Comparison of ENCODE assay signal across 10 cellular contexts in genomic region chr17:10172241-10172741, GRCh38. TPM values are rescaled to one million over a fixed set of nuclear protein-coding genes. Genes with fewer than 3 reads are reported as not detected.
DNase-seq lines count a peak whose midpoint lies in the region; ATAC-seq and TF ChIP-seq lines count a peak whose summit lies in the region.
"Had no signal": no experiment of that assay in that cellular context is flagged by ENCODE, and none has a peak within 500 bp of the region (broad histone marks: within the 10 kb centered on the region; RNA-seq: fewer than 3 reads in every experiment).

No MANE protein-coding gene starts in this region.

- peaks cover 16% of the 10 kb centered on the region for H3K4me1 Mint-ChIP-seq in activated CD8-positive, alpha-beta T cell treated with anti-CD3 and anti-CD28 coated beads, Interleukin-2, amount 10 ng/mL, durations not matched to agents 7 days and 5 days (ENCODE audit: low read depth)
- H3K4me1 Mint-ChIP-seq in endodermal cell: peaks cover 38% of the 10 kb centered on the region

- no peak for TF ChIP-seq CTCF in neutrophil (IDR thresholded peaks at IDR 0.05)
- TF ChIP-seq CTCF in tibial nerve (IDR thresholded peaks at IDR 0.05): no peak
- no peak for TF ChIP-seq CTCF in endodermal cell (conservative IDR thresholded peaks at IDR 0.05)
- no peak for TF ChIP-seq CTCF in prostate gland (IDR thresholded peaks at IDR 0.05)

- peak overlapping the region; percentile 32 for H3K27ac Mint-ChIP-seq in activated CD8-positive, alpha-beta T cell treated with anti-CD3 and anti-CD28 coated beads, Interleukin-2, amount 10 ng/mL, durations not matched to agents 7 days and 5 days
- H3K27ac Mint-ChIP-seq in endodermal cell: no peak overlapping the region

- H3K4me1 ChIP-seq in neutrophil (ENCODE audit: control insufficient read depth in 1 of 2, insufficient read depth in 1 of 2, low read depth in 1 of 2, low read length in 1 of 2): peaks cover 20 to 21% of the 10 kb centered on the region in 2 experiments
- H3K4me1 ChIP-seq in tibial nerve: peaks cover 0 to 30% (median 6%) of the 10 kb centered on the region in 4 donors
- peaks cover 10% of the 10 kb centered on the region for H3K4me1 ChIP-seq in endodermal cell (ENCODE audit: control insufficient read depth, insufficient read depth, low read length)
- H3K4me1 ChIP-seq in prostate gland (replicated peaks): no peaks in the 10 kb centered on the region

- TF ChIP-seq POLR2A in tibial nerve (IDR thresholded peaks at IDR 0.05) (no peak), prostate gland (IDR thresholded peaks at IDR 0.05) (no peak)

- H3K27ac ChIP-seq in neutrophil (peak overlapping the region; percentile 89), tibial nerve (peak overlapping the region in 2 of 4 donors; percentile 0 to 39), endodermal cell (ENCODE audit: low read depth, low read length) (no peak overlapping the region), prostate gland (no peak overlapping the region)

- CTCF ChIA-PET in activated CD8-positive, alpha-beta T cell treated with anti-CD3 and anti-CD28 coated beads, Interleukin-2, amount 10 ng/mL, durations not matched to agents 7 days and 5 days (lab: Charles Lee): interaction anchor here (1.4 kb wide), 1 partner anchor 445 kb away, joined by 4 read pairs; no protein-coding TSS in a partner anchor

- H3K36me3 ChIP-seq in neutrophil (no peaks in the 10 kb centered on the region), tibial nerve (no peaks in the 10 kb centered on the region), endodermal cell (ENCODE audit: control insufficient read depth, insufficient read depth, low read length) (no peaks in the 10 kb centered on the region), prostate gland (no peaks in the 10 kb centered on the region)

- no peak overlapping the region for H3K9ac ChIP-seq in endodermal cell (ENCODE audit: extremely low read depth, low read length, poor library complexity, severe bottlenecking)

- POLR2A ChIA-PET in activated CD8-positive, alpha-beta T cell treated with anti-CD3 and anti-CD28 coated beads, Interleukin-2, amount 10 ng/mL, durations not matched to agents 7 days and 5 days (lab: Charles Lee): no interaction called here

- peaks cover 19% of the 10 kb centered on the region for H3K27me3 Mint-ChIP-seq in activated CD8-positive, alpha-beta T cell treated with anti-CD3 and anti-CD28 coated beads, Interleukin-2, amount 10 ng/mL, durations not matched to agents 7 days and 5 days (ENCODE audit: low read depth)
- H3K27me3 Mint-ChIP-seq in endodermal cell (ENCODE audit: insufficient read depth): peaks cover 11% of the 10 kb centered on the region

- 37 to 44% methylated on average over 3 of the region's 3 CpGs for WGBS in tibial nerve, 2 donors
- WGBS in endodermal cell (ENCODE audit: insufficient coverage in 1 of 2, insufficient read length in 1 of 2), 2 experiments: 66 to 91% methylated on average over 1 to 3 of the region's 3 CpGs
- 68% methylated on average over 3 of the region's 3 CpGs for WGBS in prostate gland

- H3K27me3 ChIP-seq in neutrophil (no peaks in the 10 kb centered on the region), tibial nerve (no peaks in the 10 kb centered on the region), endodermal cell (ENCODE audit: control insufficient read depth, insufficient read depth, low read length, poor library complexity, severe bottlenecking) (no peaks in the 10 kb centered on the region), prostate gland (replicated peaks; ENCODE audit: insufficient read depth) (no peaks in the 10 kb centered on the region)

- intact Hi-C loops in prostate gland (cut with DNase I): no loop called here

- DNase-seq in GM03348 (ENCODE audit: low spot score): peak; percentile 67
- no peak for DNase-seq in activated CD8-positive, alpha-beta T cell treated with anti-CD3 and anti-CD28 coated beads, Interleukin-2, amount 10 ng/mL, durations not matched to agents 7 days and 5 days
- DNase-seq in cerebellar nuclear complex (lab: John Stamatoyannopoulos, UW): no peak
- DNase-seq in tibial nerve (ENCODE audit: low spot score in 2 of 2): no peak
- no peak for DNase-seq in endodermal cell
- DNase-seq in prostate gland (ENCODE audit: low spot score): no peak
- DNase-seq: left colon; stimulated activated CD4-positive, alpha-beta T cell treated with anti-CD3 and anti-CD28 coated beads, Interleukin-2, amount 100 ng/mL, for 48 hours had no signal

- H3K4me3 ChIP-seq in neutrophil (ENCODE audit: low read depth in 1 of 2, low read length in 1 of 2): peak overlapping the region; percentile 3 to 48
- no peak overlapping the region for H3K4me3 ChIP-seq in tibial nerve
- no peak overlapping the region for H3K4me3 ChIP-seq in endodermal cell (ENCODE audit: low read length)
- no peak overlapping the region for H3K4me3 ChIP-seq in prostate gland

- no peaks in the 10 kb centered on the region for H3K9me3 ChIP-seq in neutrophil
- no peaks in the 10 kb centered on the region for H3K9me3 ChIP-seq in tibial nerve
- peaks cover 6% of the 10 kb centered on the region for H3K9me3 ChIP-seq in endodermal cell (ENCODE audit: control insufficient read depth, low read length)
- no peaks in the 10 kb centered on the region for H3K9me3 ChIP-seq in prostate gland

- TF ChIP-seq EP300 in tibial nerve (IDR thresholded peaks at IDR 0.05): peak in 1 of 2 donors; percentile 52

- no peaks in the 10 kb centered on the region for H3K9me3 Mint-ChIP-seq in activated CD8-positive, alpha-beta T cell treated with anti-CD3 and anti-CD28 coated beads, Interleukin-2, amount 10 ng/mL, durations not matched to agents 7 days and 5 days (ENCODE audit: insufficient read depth)
- H3K9me3 Mint-ChIP-seq in endodermal cell: peaks cover 4% of the 10 kb centered on the region

- ATAC-seq in HG03354 (IDR thresholded peaks at IDR 0.05; ENCODE audit: poor library complexity, severe bottlenecking, unreplicated experiment): peak; percentile 71
- ATAC-seq in activated CD8-positive, alpha-beta T cell treated with anti-CD3 and anti-CD28 coated beads, Interleukin-2, amount 10 ng/mL, durations not matched to agents 7 days and 5 days: no peak
- ATAC-seq: left colon had no signal

- H3K36me3 Mint-ChIP-seq in activated CD8-positive, alpha-beta T cell treated with anti-CD3 and anti-CD28 coated beads, Interleukin-2, amount 10 ng/mL, durations not matched to agents 7 days and 5 days (ENCODE audit: low read depth): peaks cover 2% of the 10 kb centered on the region
- H3K36me3 Mint-ChIP-seq in endodermal cell (ENCODE audit: low read depth): no peaks in the 10 kb centered on the region

- H3K4me3 Mint-ChIP-seq in activated CD8-positive, alpha-beta T cell treated with anti-CD3 and anti-CD28 coated beads, Interleukin-2, amount 10 ng/mL, durations not matched to agents 7 days and 5 days: no peak overlapping the region
- H3K4me3 Mint-ChIP-seq in endodermal cell: no peak overlapping the region

RNA-seq across cellular contexts. Expression of gene GAS7, which starts 26.1 kb away (rescaled TPM):
- total RNA-seq in activated CD8-positive, alpha-beta T cell treated with anti-CD3 and anti-CD28 coated beads, Interleukin-2, amount 10 ng/mL, durations not matched to agents 7 days and 5 days: 1 to 10 TPM in 1 of 2 experiments, under 1 TPM in 1; 0.61 to 1.6 TPM
- total RNA-seq in tibial nerve: 100 to 1,000 TPM; 242 to 309 (median 264) TPM
- 10 to 100 TPM in 1 of 2 donors, 1 to 10 TPM in 1; 8.6 to 14.7 TPM for total RNA-seq in endodermal cell
- polyA plus RNA-seq in endodermal cell (2013, experiment 1 of 2): 7.1 TPM
- 7.9 TPM for polyA plus RNA-seq in endodermal cell (2013, experiment 2 of 2)
- 100 to 1,000 TPM in 1 of 2 donors, 10 to 100 TPM in 1; 10.3 to 144 TPM for total RNA-seq in prostate gland

Comparison
In these comparisons a context has a peak if more than half of its experiments do, and no peak if none do; other contexts are left out.
1. H3K4me3 ChIP-seq: peak in neutrophil (2 of 2); none in tibial nerve (0 of 4), endodermal cell (single experiment) and prostate gland (0 of 2).